ENCODE assay signal across 20 cellular contexts in the genomic region with DNA sequence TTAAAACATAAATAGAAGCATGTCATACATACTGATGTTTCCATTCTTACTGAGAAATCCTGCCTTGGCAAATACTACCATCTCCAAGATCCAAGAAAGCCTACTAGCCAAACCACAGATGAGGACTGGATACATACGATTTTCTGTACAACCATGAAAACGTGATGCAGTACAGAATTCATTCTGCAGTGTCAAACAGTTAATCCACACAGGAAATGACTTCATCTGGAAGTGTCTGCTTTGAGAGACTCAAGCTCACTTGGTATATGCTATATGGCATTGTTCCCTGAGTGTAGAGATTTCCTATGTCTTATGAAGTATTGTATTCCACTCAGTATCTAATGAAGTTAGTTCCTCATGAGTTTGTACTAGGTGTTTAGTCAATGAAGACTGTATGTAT.
DNase-seq lines count a peak whose midpoint lies in the region; ATAC-seq and TF ChIP-seq lines count a peak whose summit lies in the region.
"Had no signal": no experiment of that assay in that cellular context is flagged by ENCODE, and none has a peak within 500 bp of the region (broad histone marks: within the 10 kb centered on the region; RNA-seq: fewer than 3 reads in every experiment).

No MANE protein-coding gene starts in this region.

- CTCF ChIA-PET in GM10248 (lab: Yijun Ruan, JAX), result no interaction called here

- DNase-seq in ELR (ENCODE audit: low read depth), result peak; percentile 25
- DNase-seq in NCI-H226, result peak; percentile 24
- DNase-seq in epithelial cell of esophagus (ENCODE audit: low read depth), result peak; percentile 24
- peak; percentile 33 for DNase-seq in pulmonary artery endothelial cell (ENCODE audit: low read depth, low spot score)
- DNase-seq in C1 segment of cervical spinal cord (lab: John Stamatoyannopoulos, UW), result no peak
- DNase-seq in GM10248 (ENCODE audit: extremely low spot score), result no peak
- DNase-seq: activated naive CD8-positive, alpha-beta T cell treated with anti-CD3 and anti-CD28 coated beads, Interleukin-2, amount 50 U/mL, for 24 hours; cerebellar nuclear complex; effector memory CD8-positive, alpha-beta T cell; foreskin keratinocyte; GDM1; naive B cell; NCI-H1092; NCI-H2081 treated with DMSO at 0.1 percent for 48 hours; NCI-H510A treated with DMSO at 0.1 percent for 48 hours; ovary had no signal

- TF ChIP-seq CTCF in epithelial cell of esophagus (IDR thresholded peaks at IDR 0.05; ENCODE audit: insufficient read depth, low read depth, low read length, missing control alignments) (no peak), GM10248 (IDR thresholded peaks at IDR 0.05; ENCODE audit: control extremely low read depth, extremely low read depth, low read depth, missing control alignments) (no peak)

- no peak overlapping the region for H3K4me3 ChIP-seq in epithelial cell of esophagus (ENCODE audit: low read length)
- H3K4me3 ChIP-seq: ovary, thoracic aorta had no signal

- POLR2A ChIA-PET in GM10248 (lab: Yijun Ruan, JAX), result no interaction called here

- ATAC-seq in GM19351 (IDR thresholded peaks at IDR 0.05; ENCODE audit: unreplicated experiment), result no peak
- ATAC-seq: activated naive CD8-positive, alpha-beta T cell treated with anti-CD3 and anti-CD28 coated beads, Interleukin-2, amount 50 U/mL, for 24 hours; effector memory CD8-positive, alpha-beta T cell; foreskin keratinocyte; sciatic nerve; stimulated activated memory B cell treated with anti-CD40 and anti-IgM and Interleukin-4, amounts not matched to agents 10 μg/mL and 1 μg/mL and 100 μg/mL, for 72 hours had no signal

Comparison
In these comparisons a context has a peak if more than half of its experiments do, and no peak if none do; other contexts are left out.
1. DNase-seq: peak in ELR (single experiment), NCI-H226 (single experiment), epithelial cell of esophagus (single experiment) and pulmonary artery endothelial cell (single experiment); none in C1 segment of cervical spinal cord (0 of 14) and GM10248 (single experiment).